ENCODE assay signal across 26 cellular contexts in genomic region chr17:33028778-33029177, GRCh38. TPM values are rescaled to one million over a fixed set of nuclear protein-coding genes. Genes with fewer than 3 reads are reported as not detected.
DNase-seq lines count a peak whose midpoint lies in the region; ATAC-seq, FAIRE-seq and TF ChIP-seq lines count a peak whose summit lies in the region.
"Had no signal": no experiment of that assay in that cellular context is flagged by ENCODE, and none has a peak within 500 bp of the region (broad histone marks: within the 10 kb centered on the region; RNA-seq: fewer than 3 reads in every experiment).

No MANE protein-coding gene starts in this region.

- POLR2A ChIA-PET in A549 (lab: Yijun Ruan, JAX), result interaction anchor here (0.5 kb wide), 1 partner anchor 1806 kb away, joined by 3 read pairs; no protein-coding TSS in a partner anchor
- POLR2A ChIA-PET in GM10248 (lab: Yijun Ruan, JAX), result no interaction called here

- peak; percentile 37 for TF ChIP-seq CTCF in A549 (IDR thresholded peaks at IDR 0.05)
- TF ChIP-seq CTCF in D721Med (IDR thresholded peaks at IDR 0.05; ENCODE audit: insufficient read depth, missing control alignments), result peak; percentile 36
- peak; percentile 46 for TF ChIP-seq CTCF in RWPE2 (IDR thresholded peaks at IDR 0.05; ENCODE audit: poor library complexity, severe bottlenecking)
- no peak for TF ChIP-seq CTCF in pancreas (IDR thresholded peaks at IDR 0.05)
- no peak for TF ChIP-seq CTCF in GM10248 (IDR thresholded peaks at IDR 0.05; ENCODE audit: control extremely low read depth, extremely low read depth, low read depth, missing control alignments)

- H3K4me3 ChIP-seq in A549 (no peak overlapping the region), RWPE2 (ENCODE audit: severe bottlenecking) (no peak overlapping the region), SJCRH30 (no peak overlapping the region), pancreas (no peak overlapping the region)
- H3K4me3 ChIP-seq: GM23338, PC-9 had no signal

- no peaks in the 10 kb centered on the region for H3K9me3 ChIP-seq in A549
- H3K9me3 ChIP-seq in RWPE2 (ENCODE audit: severe bottlenecking), result no peaks in the 10 kb centered on the region
- no peaks in the 10 kb centered on the region for H3K9me3 ChIP-seq in SJCRH30 (replicated peaks)
- H3K9me3 ChIP-seq in pancreas, result no peaks in the 10 kb centered on the region

- H3K4me1 ChIP-seq in A549 (no peaks in the 10 kb centered on the region), RWPE2 (ENCODE audit: insufficient read depth, poor library complexity, severe bottlenecking) (no peaks in the 10 kb centered on the region), SJCRH30 (no peaks in the 10 kb centered on the region), pancreas (no peaks in the 10 kb centered on the region)

- intact Hi-C loops in pancreas (cut with DNase I), result no loop called here

- H3K27ac ChIP-seq in A549, result no peak overlapping the region
- H3K27ac ChIP-seq in RWPE2 (ENCODE audit: poor library complexity, severe bottlenecking), result no peak overlapping the region
- H3K27ac ChIP-seq in SJCRH30, result no peak overlapping the region
- H3K27ac ChIP-seq in pancreas, result no peak overlapping the region
- H3K27ac ChIP-seq: C4-2B, PC-9 had no signal

- H3K36me3 ChIP-seq in RWPE2 (ENCODE audit: low read depth) (no peaks in the 10 kb centered on the region), SJCRH30 (no peaks in the 10 kb centered on the region), pancreas (no peaks in the 10 kb centered on the region)

- H3K27me3 ChIP-seq in RWPE2 (ENCODE audit: insufficient read depth, poor library complexity, severe bottlenecking) (no peaks in the 10 kb centered on the region), SJCRH30 (peaks cover 3% of the 10 kb centered on the region; the same call in 1 of the 2 replicates), pancreas (no peaks in the 10 kb centered on the region)

- no peak for DNase-seq in A549 (ENCODE audit: low read depth in 1 of 2, low spot score in 1 of 2)
- no peak for DNase-seq in D721Med (ENCODE audit: insufficient read length, low spot score)
- no peak for DNase-seq in RWPE2 (ENCODE audit: low spot score)
- peak; percentile 22 for DNase-seq in islet precursor cell
- no peak for DNase-seq in SJCRH30
- DNase-seq in pancreas, result no peak
- DNase-seq in GM10248 (ENCODE audit: extremely low spot score), result no peak
- DNase-seq: CD8-positive, alpha-beta T cell; DMS153; DND-41; HCEC 1CT; NCI-H1105 treated with DMSO at 0.1 percent for 48 hours; NCI-H146; NCI-H1930; NCI-H2107; NCI-H748 treated with DMSO at 0.1 percent for 48 hours; NK-92 treated with Interleukin-12 subunit alpha and Interleukin-12 subunit beta, amount 100 ng/mL, for 24 hours; PC-9; RPMI8226; SHP77; T-helper 1 cell had no signal

- peak; percentile 54 to 59; a peak in 4 of 5 replicates for TF ChIP-seq RAD21 in A549 (conservative IDR thresholded peaks at IDR 0.05 in 1 of 2, IDR thresholded peaks at IDR 0.05 in 1 of 2)

- CTCF ChIA-PET in A549 (lab: Yijun Ruan, JAX), result interaction anchor here (1.1 to 4.7 kb wide), 3 partner anchors 9 to 113 kb away, joined by 3 to 16 read pairs (median 4); no protein-coding TSS in a partner anchor
- CTCF ChIA-PET in GM10248 (lab: Yijun Ruan, JAX), result no interaction called here

- 43% methylated on average over 1 of the region's 1 CpG for WGBS in A549 (ENCODE audit: missing lambda C conversion rate)
- WGBS in pancreas, 2 donors, result 89 to 93% methylated on average over 1 of the region's 1 CpG

- no peak for TF ChIP-seq EP300 in A549 (IDR thresholded peaks at IDR 0.05)

- ATAC-seq in A549, result peak; percentile 60 to 63; a peak in 3 of 6 replicates
- 0 out of 3 replicates have a peak, but pooled peaks have one; percentile 42 for ATAC-seq in RWPE2 (ENCODE audit: low read depth)
- ATAC-seq in HG03469 (IDR thresholded peaks at IDR 0.05; ENCODE audit: unreplicated experiment), result no peak
- ATAC-seq in pancreas, result no peak
- ATAC-seq: CD8-positive, alpha-beta T cell; GM23338 had no signal

- TF ChIP-seq POLR2A in A549 (IDR thresholded peaks at IDR 0.05; ENCODE audit: low read length), result no peak

- FAIRE-seq in A549 (lab: Jason Lieb, UNC), result no peak
- FAIRE-seq in D721Med (lab: Jason Lieb, UNC), result no peak
- FAIRE-seq in pancreas (lab: Jason Lieb, UNC), result no peak
- FAIRE-seq: A204.1 had no signal

- H3K4me2 ChIP-seq in A549, result no peak overlapping the region
- H3K4me2 ChIP-seq: GM23338, PC-9 had no signal

TF ChIP-seq in A549, 52 proteins besides CTCF, POLR2A, EP300 and RAD21:
- peak; percentile 39; the same call in 1 of the 3 replicates for TF ChIP-seq SMC3 (IDR thresholded peaks at IDR 0.05)
- TF ChIP-seq POLR2AphosphoS2 (conservative IDR thresholded peaks at IDR 0.05; ENCODE audit: low read length), result no peak

RNA-seq across cellular contexts. Expression of gene SPACA3, which starts 37.1 kb away (rescaled TPM):
- polyA plus RNA-seq in A549 (2011; rRNA removed) (not detected in 2 replicates), A549 (2017; fragmentation: RNase III; extraction: RNeasy Plus Mini Kit Qiagen cat#74134 plus additional on column Dnase treatment) (not detected in 3 replicates), pancreas (1 to 10 TPM; 2.2 to 2.7 TPM)
- polyA plus RNA-seq in A549 (2012; cell fraction: cytosol; rRNA removed), result not detected in 2 replicates
- polyA plus RNA-seq in A549 (2012; cell fraction: nucleus; rRNA removed), result not detected in 2 replicates
- polyA minus RNA-seq in A549 (2011; rRNA and poly(A)+ RNA removed), result not detected in 2 replicates
- not detected in 2 replicates for total RNA-seq in SJCRH30 (2014; rRNA removed; shearing (Covaris generic))
- total RNA-seq in pancreas, result 1 to 10 TPM in 5 of 6 donors, under 1 TPM in 1; 0.59 to 4.8 (median 1.9) TPM
- total RNA-seq: B cell; CD8-positive, alpha-beta T cell; GM23338; PC-9 had no signal
- polyA plus RNA-seq: GM23338 had no signal

Comparison
In these comparisons a context has a peak if more than half of its experiments do, and no peak if none do; other contexts are left out.
1. ATAC-seq: peak in A549 (2 of 2) and RWPE2 (single experiment); none in HG03469 (single experiment) and pancreas (0 of 4).
2. CTCF ChIP-seq: peak in A549 (single experiment), D721Med (single experiment) and RWPE2 (single experiment); none in pancreas (0 of 4) and GM10248 (single experiment).